Comparison of ENCODE assay signal across 1 cellular context in the genomic region with DNA sequence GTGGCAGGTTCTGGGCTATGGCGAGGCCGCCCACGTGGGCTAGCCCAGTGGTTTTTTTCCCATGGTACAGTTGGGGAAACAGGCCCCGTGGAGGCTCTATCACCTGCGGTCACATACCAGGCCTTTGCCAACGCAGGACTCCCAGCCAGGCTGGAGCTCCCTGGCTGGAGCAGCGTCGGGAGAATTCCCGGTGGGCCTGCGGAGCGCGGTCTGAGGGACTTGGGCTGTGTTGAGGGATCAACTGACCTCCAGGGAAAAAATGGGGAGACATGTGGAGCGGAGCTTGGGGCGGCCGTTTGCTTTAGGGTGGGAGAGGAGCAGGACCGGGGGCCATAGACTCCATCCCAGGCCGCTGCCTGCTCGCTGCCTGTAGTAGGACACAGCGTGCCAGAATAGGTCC.
TF ChIP-seq lines count a peak whose summit lies in the region.

No MANE protein-coding gene starts in this region.

TF ChIP-seq in WTC11, 78 proteins besides CTCF, POLR2A, EP300 and RAD21 (continued from another document):
- TF ChIP-seq, protein P1, sequence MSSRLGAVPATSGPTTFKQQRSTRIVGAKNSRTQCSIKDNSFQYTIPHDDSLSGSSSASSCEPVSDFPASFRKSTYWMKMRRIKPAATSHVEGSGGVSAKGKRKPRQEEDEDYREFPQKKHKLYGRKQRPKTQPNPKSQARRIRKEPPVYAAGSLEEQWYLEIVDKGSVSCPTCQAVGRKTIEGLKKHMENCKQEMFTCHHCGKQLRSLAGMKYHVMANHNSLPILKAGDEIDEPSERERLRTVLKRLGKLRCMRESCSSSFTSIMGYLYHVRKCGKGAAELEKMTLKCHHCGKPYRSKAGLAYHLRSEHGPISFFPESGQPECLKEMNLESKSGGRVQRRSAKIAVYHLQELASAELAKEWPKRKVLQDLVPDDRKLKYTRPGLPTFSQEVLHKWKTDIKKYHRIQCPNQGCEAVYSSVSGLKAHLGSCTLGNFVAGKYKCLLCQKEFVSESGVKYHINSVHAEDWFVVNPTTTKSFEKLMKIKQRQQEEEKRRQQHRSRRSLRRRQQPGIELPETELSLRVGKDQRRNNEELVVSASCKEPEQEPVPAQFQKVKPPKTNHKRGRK (CRISPR knock-in tag; IDR thresholded peaks at IDR 0.05; ENCODE audit: borderline replicate concordance), result no peak
- no peak for TF ChIP-seq SP1 (CRISPR knock-in tag; conservative IDR thresholded peaks at IDR 0.05)
- no peak for TF ChIP-seq ATF3 (CRISPR knock-in tag; conservative IDR thresholded peaks at IDR 0.05)
- no peak for TF ChIP-seq ZNF121 (CRISPR knock-in tag; IDR thresholded peaks at IDR 0.05)
- TF ChIP-seq SMAD4 (CRISPR knock-in tag; IDR thresholded peaks at IDR 0.05), result no peak
- TF ChIP-seq CREM (CRISPR knock-in tag; IDR thresholded peaks at IDR 0.05), result no peak
- no peak for TF ChIP-seq ZNF138 (CRISPR knock-in tag; conservative IDR thresholded peaks at IDR 0.05)
- no peak for TF ChIP-seq ATF1 (CRISPR knock-in tag; IDR thresholded peaks at IDR 0.05)
- no peak for TF ChIP-seq ETV6 (CRISPR knock-in tag; IDR thresholded peaks at IDR 0.05)
- TF ChIP-seq, protein P2, sequence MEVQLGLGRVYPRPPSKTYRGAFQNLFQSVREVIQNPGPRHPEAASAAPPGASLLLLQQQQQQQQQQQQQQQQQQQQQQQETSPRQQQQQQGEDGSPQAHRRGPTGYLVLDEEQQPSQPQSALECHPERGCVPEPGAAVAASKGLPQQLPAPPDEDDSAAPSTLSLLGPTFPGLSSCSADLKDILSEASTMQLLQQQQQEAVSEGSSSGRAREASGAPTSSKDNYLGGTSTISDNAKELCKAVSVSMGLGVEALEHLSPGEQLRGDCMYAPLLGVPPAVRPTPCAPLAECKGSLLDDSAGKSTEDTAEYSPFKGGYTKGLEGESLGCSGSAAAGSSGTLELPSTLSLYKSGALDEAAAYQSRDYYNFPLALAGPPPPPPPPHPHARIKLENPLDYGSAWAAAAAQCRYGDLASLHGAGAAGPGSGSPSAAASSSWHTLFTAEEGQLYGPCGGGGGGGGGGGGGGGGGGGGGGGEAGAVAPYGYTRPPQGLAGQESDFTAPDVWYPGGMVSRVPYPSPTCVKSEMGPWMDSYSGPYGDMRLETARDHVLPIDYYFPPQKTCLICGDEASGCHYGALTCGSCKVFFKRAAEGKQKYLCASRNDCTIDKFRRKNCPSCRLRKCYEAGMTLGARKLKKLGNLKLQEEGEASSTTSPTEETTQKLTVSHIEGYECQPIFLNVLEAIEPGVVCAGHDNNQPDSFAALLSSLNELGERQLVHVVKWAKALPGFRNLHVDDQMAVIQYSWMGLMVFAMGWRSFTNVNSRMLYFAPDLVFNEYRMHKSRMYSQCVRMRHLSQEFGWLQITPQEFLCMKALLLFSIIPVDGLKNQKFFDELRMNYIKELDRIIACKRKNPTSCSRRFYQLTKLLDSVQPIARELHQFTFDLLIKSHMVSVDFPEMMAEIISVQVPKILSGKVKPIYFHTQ (CRISPR knock-in tag; IDR thresholded peaks at IDR 0.05), result no peak
- TF ChIP-seq NR1H2 (CRISPR knock-in tag; IDR thresholded peaks at IDR 0.05), result no peak
